Comparison of ENCODE assay signal across 2 cellular contexts in genomic region chr19:16375936-16376185, GRCh38.
TF ChIP-seq lines count a peak whose summit lies in the region.

No MANE protein-coding gene starts in this region.

TF ChIP-seq in GM23338, 12 proteins besides CTCF, POLR2A, EP300 and RAD21:
- TF ChIP-seq, protein P1, sequence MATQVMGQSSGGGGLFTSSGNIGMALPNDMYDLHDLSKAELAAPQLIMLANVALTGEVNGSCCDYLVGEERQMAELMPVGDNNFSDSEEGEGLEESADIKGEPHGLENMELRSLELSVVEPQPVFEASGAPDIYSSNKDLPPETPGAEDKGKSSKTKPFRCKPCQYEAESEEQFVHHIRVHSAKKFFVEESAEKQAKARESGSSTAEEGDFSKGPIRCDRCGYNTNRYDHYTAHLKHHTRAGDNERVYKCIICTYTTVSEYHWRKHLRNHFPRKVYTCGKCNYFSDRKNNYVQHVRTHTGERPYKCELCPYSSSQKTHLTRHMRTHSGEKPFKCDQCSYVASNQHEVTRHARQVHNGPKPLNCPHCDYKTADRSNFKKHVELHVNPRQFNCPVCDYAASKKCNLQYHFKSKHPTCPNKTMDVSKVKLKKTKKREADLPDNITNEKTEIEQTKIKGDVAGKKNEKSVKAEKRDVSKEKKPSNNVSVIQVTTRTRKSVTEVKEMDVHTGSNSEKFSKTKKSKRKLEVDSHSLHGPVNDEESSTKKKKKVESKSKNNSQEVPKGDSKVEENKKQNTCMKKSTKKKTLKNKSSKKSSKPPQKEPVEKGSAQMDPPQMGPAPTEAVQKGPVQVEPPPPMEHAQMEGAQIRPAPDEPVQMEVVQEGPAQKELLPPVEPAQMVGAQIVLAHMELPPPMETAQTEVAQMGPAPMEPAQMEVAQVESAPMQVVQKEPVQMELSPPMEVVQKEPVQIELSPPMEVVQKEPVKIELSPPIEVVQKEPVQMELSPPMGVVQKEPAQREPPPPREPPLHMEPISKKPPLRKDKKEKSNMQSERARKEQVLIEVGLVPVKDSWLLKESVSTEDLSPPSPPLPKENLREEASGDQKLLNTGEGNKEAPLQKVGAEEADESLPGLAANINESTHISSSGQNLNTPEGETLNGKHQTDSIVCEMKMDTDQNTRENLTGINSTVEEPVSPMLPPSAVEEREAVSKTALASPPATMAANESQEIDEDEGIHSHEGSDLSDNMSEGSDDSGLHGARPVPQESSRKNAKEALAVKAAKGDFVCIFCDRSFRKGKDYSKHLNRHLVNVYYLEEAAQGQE (IDR thresholded peaks at IDR 0.05; ENCODE audit: unreplicated experiment) = no peak
- no peak for TF ChIP-seq CREB1 (CRISPR knock-in tag; IDR thresholded peaks at IDR 0.05; ENCODE audit: low read depth)
- no peak for TF ChIP-seq ETS1 (IDR thresholded peaks at IDR 0.05)
- TF ChIP-seq ZNF331 (CRISPR knock-in tag; IDR thresholded peaks at IDR 0.05; ENCODE audit: low read depth) = no peak
- TF ChIP-seq NANOG (IDR thresholded peaks at IDR 0.05; ENCODE audit: borderline replicate concordance) = no peak
- TF ChIP-seq, protein P2, sequence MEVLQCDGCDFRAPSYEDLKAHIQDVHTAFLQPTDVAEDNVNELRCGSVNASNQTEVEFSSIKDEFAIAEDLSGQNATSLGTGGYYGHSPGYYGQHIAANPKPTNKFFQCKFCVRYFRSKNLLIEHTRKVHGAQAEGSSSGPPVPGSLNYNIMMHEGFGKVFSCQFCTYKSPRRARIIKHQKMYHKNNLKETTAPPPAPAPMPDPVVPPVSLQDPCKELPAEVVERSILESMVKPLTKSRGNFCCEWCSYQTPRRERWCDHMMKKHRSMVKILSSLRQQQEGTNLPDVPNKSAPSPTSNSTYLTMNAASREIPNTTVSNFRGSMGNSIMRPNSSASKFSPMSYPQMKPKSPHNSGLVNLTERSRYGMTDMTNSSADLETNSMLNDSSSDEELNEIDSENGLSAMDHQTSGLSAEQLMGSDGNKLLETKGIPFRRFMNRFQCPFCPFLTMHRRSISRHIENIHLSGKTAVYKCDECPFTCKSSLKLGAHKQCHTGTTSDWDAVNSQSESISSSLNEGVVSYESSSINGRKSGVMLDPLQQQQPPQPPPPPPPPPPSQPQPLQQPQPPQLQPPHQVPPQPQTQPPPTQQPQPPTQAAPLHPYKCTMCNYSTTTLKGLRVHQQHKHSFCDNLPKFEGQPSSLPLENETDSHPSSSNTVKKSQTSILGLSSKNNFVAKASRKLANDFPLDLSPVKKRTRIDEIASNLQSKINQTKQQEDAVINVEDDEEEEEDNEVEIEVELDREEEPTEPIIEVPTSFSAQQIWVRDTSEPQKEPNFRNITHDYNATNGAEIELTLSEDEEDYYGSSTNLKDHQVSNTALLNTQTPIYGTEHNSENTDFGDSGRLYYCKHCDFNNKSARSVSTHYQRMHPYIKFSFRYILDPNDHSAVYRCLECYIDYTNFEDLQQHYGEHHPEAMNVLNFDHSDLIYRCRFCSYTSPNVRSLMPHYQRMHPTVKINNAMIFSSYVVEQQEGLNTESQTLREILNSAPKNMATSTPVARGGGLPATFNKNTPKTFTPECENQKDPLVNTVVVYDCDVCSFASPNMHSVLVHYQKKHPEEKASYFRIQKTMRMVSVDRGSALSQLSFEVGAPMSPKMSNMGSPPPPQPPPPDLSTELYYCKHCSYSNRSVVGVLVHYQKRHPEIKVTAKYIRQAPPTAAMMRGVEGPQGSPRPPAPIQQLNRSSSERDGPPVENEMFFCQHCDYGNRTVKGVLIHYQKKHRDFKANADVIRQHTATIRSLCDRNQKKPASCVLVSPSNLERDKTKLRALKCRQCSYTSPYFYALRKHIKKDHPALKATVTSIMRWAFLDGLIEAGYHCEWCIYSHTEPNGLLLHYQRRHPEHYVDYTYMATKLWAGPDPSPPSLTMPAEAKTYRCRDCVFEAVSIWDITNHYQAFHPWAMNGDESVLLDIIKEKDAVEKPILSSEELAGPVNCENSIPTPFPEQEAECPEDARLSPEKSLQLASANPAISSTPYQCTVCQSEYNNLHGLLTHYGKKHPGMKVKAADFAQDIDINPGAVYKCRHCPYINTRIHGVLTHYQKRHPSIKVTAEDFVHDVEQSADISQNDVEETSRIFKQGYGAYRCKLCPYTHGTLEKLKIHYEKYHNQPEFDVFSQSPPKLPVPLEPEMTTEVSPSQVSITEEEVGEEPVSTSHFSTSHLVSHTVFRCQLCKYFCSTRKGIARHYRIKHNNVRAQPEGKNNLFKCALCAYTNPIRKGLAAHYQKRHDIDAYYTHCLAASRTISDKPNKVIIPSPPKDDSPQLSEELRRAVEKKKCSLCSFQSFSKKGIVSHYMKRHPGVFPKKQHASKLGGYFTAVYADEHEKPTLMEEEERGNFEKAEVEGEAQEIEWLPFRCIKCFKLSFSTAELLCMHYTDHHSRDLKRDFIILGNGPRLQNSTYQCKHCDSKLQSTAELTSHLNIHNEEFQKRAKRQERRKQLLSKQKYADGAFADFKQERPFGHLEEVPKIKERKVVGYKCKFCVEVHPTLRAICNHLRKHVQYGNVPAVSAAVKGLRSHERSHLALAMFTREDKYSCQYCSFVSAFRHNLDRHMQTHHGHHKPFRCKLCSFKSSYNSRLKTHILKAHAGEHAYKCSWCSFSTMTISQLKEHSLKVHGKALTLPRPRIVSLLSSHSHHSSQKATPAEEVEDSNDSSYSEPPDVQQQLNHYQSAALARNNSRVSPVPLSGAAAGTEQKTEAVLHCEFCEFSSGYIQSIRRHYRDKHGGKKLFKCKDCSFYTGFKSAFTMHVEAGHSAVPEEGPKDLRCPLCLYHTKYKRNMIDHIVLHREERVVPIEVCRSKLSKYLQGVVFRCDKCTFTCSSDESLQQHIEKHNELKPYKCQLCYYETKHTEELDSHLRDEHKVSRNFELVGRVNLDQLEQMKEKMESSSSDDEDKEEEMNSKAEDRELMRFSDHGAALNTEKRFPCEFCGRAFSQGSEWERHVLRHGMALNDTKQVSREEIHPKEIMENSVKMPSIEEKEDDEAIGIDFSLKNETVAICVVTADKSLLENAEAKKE (CRISPR knock-in tag; IDR thresholded peaks at IDR 0.05) = no peak
- no peak for TF ChIP-seq EZH2 (IDR thresholded peaks at IDR 0.05; ENCODE audit: low read depth, unreplicated experiment)

TF ChIP-seq in GM12891, 5 proteins besides CTCF, POLR2A, EP300 and RAD21:
- TF ChIP-seq TAF1 (IDR thresholded peaks at IDR 0.05; ENCODE audit: low read depth, low read length) = no peak
- TF ChIP-seq POU2F2 (IDR thresholded peaks at IDR 0.05; ENCODE audit: low read depth, low read length) = no peak
- no peak for TF ChIP-seq POLR2AphosphoS5 (IDR thresholded peaks at IDR 0.05; ENCODE audit: low read depth, low read length)
- no peak for TF ChIP-seq PAX5 (IDR thresholded peaks at IDR 0.05; ENCODE audit: insufficient read depth, low read length, severe bottlenecking)
- TF ChIP-seq SPI1 (IDR thresholded peaks at IDR 0.05; ENCODE audit: low read depth, low read length) = no peak
